In genomic region chr3:61869378-61869777, GRCh38 we compare ENCODE assay signal across 18 cellular contexts.
DNase-seq lines count a peak whose midpoint lies in the region; FAIRE-seq and TF ChIP-seq lines count a peak whose summit lies in the region.
"Had no signal": no experiment of that assay in that cellular context is flagged by ENCODE, and none has a peak within 500 bp of the region (broad histone marks: within the 10 kb centered on the region; RNA-seq: fewer than 3 reads in every experiment).

No MANE protein-coding gene starts in this region.

- no peak overlapping the region for H2BK120ac ChIP-seq in trophoblast cell (ENCODE audit: insufficient read depth, low read length, poor library complexity)

- no peak for TF ChIP-seq CTCF in HEK293 (tag by site-specific recombination; IDR thresholded peaks at IDR 0.05)

- no peak overlapping the region for H4K8ac ChIP-seq in trophoblast cell (ENCODE audit: low read depth, low read length)

- no peak for FAIRE-seq in RCC 7860 (lab: Jason Lieb, UNC)
- FAIRE-seq: GM12892, GM18507 had no signal

- no peak overlapping the region for H4K12ac ChIP-seq in trophoblast cell (ENCODE audit: low read depth, low read length)

- no peak overlapping the region for H2AK5ac ChIP-seq in trophoblast cell (ENCODE audit: low read length)

- POLR2A ChIA-PET in HEK293 (lab: Yijun Ruan, JAX), result no interaction called here

- H3K36me3 ChIP-seq in HEK293 (ENCODE audit: control insufficient read depth in 2 of 2, insufficient read depth in 1 of 2, low read length in 2 of 2), result no peaks in the 10 kb centered on the region
- no peaks in the 10 kb centered on the region for H3K36me3 ChIP-seq in trophoblast cell (ENCODE audit: control insufficient read depth in 1 of 2, insufficient read depth in 2 of 2, low read length in 2 of 2)
- H3K36me3 ChIP-seq: BE2C had no signal

- H3K23ac ChIP-seq in trophoblast cell (ENCODE audit: low read length), result no peak overlapping the region

- peak overlapping the region; percentile 72 for H4K91ac ChIP-seq in trophoblast cell (ENCODE audit: low read depth, low read length)

- CTCF ChIA-PET in HEK293 (lab: Yijun Ruan, JAX), result no interaction called here

- no peak overlapping the region for H3K4ac ChIP-seq in trophoblast cell (ENCODE audit: low read depth, low read length)

- no peaks in the 10 kb centered on the region for H3K79me1 ChIP-seq in trophoblast cell (ENCODE audit: low read length)

- H3K4me1 ChIP-seq in HEK293 (ENCODE audit: control insufficient read depth, insufficient read depth, low read length) (no peaks in the 10 kb centered on the region), trophoblast cell (ENCODE audit: control insufficient read depth in 1 of 2, insufficient read depth in 2 of 2, low read length in 2 of 2) (peaks cover 2 to 17% of the 10 kb centered on the region in 2 experiments)
- H3K4me1 ChIP-seq: BE2C had no signal

- H3K79me2 ChIP-seq in trophoblast cell (ENCODE audit: control insufficient read depth, insufficient read depth, low read length, poor library complexity), result no peaks in the 10 kb centered on the region

- H3K4me3 ChIP-seq in HEK293 (ENCODE audit: low read depth, low read length) (no peak overlapping the region), trophoblast cell (ENCODE audit: low read depth, low read length) (no peak overlapping the region)

- H2BK5ac ChIP-seq in trophoblast cell (ENCODE audit: low read depth, low read length, poor library complexity), result peak overlapping the region; percentile 9

- H2AFZ ChIP-seq in trophoblast cell (ENCODE audit: insufficient read depth, low read length, poor library complexity), result no peak overlapping the region

- no peak overlapping the region for H3K27ac ChIP-seq in HEK293 (ENCODE audit: extremely low read depth, low read depth, low read length)
- H3K27ac ChIP-seq in trophoblast cell (ENCODE audit: low read depth, low read length), result no peak overlapping the region

- H3K27me3 ChIP-seq in trophoblast cell (ENCODE audit: insufficient read depth, low read length), result no peaks in the 10 kb centered on the region
- H3K27me3 ChIP-seq: BE2C had no signal

- DNase-seq in ELF-1 (ENCODE audit: low read depth, low spot score) (peak; percentile 47), islet precursor cell (peak; percentile 75), trophoblast cell (no peak), RCC 7860 (ENCODE audit: low spot score) (no peak), NCI-H187 treated with DMSO at 0.1 percent for 48 hours (lab: John Stamatoyannopoulos, UW) (no peak)
- DNase-seq in effector CD8-positive, alpha-beta T cell (lab: John Stamatoyannopoulos, UW), result no peak
- DNase-seq: BE2C; C1 segment of cervical spinal cord; CD4-positive, CD25-positive, alpha-beta regulatory T cell; CD8-positive, alpha-beta memory T cell; COR-L47; DMS 273 treated with DMSO at 0.1 percent for 48 hours; GDM1; GOT3; H7 had no signal

- H2BK12ac ChIP-seq in trophoblast cell (ENCODE audit: low read length), result no peak overlapping the region

- H3K4me2 ChIP-seq in trophoblast cell (ENCODE audit: low read length), result no peak overlapping the region

- H3K14ac ChIP-seq in trophoblast cell (ENCODE audit: low read length), result no peak overlapping the region

- H3K9me3 ChIP-seq in HEK293 (ENCODE audit: control insufficient read depth, insufficient read depth, low read depth, low read length) (no peaks in the 10 kb centered on the region), trophoblast cell (ENCODE audit: insufficient read depth, low read depth, low read length) (no peaks in the 10 kb centered on the region)
- H3K9me3 ChIP-seq: BE2C had no signal

- H3K9ac ChIP-seq in trophoblast cell (ENCODE audit: low read length), result no peak overlapping the region

- WGBS in trophoblast cell (ENCODE audit: extremely low coverage, insufficient coverage, insufficient read length), result no CpG with 5 or more reads among the region's 6 CpGs

- H3K18ac ChIP-seq in trophoblast cell (ENCODE audit: low read length), result no peak overlapping the region

TF ChIP-seq in HEK293, 187 proteins besides CTCF, POLR2A, EP300 and RAD21:
- TF ChIP-seq, protein P1, sequence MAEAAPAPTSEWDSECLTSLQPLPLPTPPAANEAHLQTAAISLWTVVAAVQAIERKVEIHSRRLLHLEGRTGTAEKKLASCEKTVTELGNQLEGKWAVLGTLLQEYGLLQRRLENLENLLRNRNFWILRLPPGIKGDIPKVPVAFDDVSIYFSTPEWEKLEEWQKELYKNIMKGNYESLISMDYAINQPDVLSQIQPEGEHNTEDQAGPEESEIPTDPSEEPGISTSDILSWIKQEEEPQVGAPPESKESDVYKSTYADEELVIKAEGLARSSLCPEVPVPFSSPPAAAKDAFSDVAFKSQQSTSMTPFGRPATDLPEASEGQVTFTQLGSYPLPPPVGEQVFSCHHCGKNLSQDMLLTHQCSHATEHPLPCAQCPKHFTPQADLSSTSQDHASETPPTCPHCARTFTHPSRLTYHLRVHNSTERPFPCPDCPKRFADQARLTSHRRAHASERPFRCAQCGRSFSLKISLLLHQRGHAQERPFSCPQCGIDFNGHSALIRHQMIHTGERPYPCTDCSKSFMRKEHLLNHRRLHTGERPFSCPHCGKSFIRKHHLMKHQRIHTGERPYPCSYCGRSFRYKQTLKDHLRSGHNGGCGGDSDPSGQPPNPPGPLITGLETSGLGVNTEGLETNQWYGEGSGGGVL (tag by site-specific recombination; IDR thresholded peaks at IDR 0.05), result 0 out of 2 replicates have a peak, but pooled peaks have one; percentile 25
- TF ChIP-seq YY2 (tag by site-specific recombination; IDR thresholded peaks at IDR 0.05), result no peak
- TF ChIP-seq REPIN1 (tag by site-specific recombination; IDR thresholded peaks at IDR 0.05; ENCODE audit: low read depth), result no peak

Comparison
In these comparisons a context has a peak if more than half of its experiments do, and no peak if none do; other contexts are left out.
1. DNase-seq: peak in ELF-1 (single experiment) and islet precursor cell (single experiment); none in trophoblast cell (0 of 2), effector CD8-positive, alpha-beta T cell (single experiment), RCC 7860 (single experiment) and NCI-H187 treated with DMSO at 0.1 percent for 48 hours (single experiment).